Comparison of ENCODE assay signal across 11 cellular contexts in the genomic region with DNA sequence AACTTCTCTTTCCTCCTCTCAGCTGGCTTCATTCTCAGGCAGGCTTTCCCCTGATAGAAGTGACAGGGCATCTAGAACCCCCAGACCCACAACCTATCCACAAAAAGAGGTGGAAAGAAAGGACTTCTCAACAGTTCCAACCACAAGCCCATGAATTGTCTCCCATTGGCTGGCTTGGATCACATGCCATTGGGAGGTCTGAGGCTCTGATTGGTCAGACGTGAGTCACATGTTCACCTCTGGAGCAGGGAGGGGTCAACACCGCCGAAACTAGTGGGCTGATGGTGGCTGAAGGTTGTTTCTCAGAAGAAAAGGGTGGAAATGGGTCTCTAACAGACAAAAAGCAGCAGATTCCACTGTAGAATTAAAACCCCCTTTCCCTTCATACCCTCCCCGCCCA. TPM values are rescaled to one million over a fixed set of nuclear protein-coding genes. Genes with fewer than 3 reads are reported as not detected.
DNase-seq lines count a peak whose midpoint lies in the region; ATAC-seq, FAIRE-seq and TF ChIP-seq lines count a peak whose summit lies in the region.
"Had no signal": no experiment of that assay in that cellular context is flagged by ENCODE, and none has a peak within 500 bp of the region (broad histone marks: within the 10 kb centered on the region; RNA-seq: fewer than 3 reads in every experiment).

No MANE protein-coding gene starts in this region.

- peak overlapping the region; percentile 72 for H3K4me2 ChIP-seq in GM23248 (ENCODE audit: unreplicated experiment)
- no peak overlapping the region for H3K4me2 ChIP-seq in trophoblast cell (ENCODE audit: low read length)

- peak overlapping the region; percentile 68 for H2BK5ac ChIP-seq in trophoblast cell (ENCODE audit: low read depth, low read length, poor library complexity)

- H3K36me3 ChIP-seq in GM23248 (ENCODE audit: low read depth) (no peaks in the 10 kb centered on the region), colonic mucosa (no peaks in the 10 kb centered on the region), trophoblast cell (ENCODE audit: control insufficient read depth in 1 of 2, insufficient read depth in 2 of 2, low read length in 2 of 2) (peaks cover 0 to 3% of the 10 kb centered on the region in 2 experiments)

- H3K18ac ChIP-seq in trophoblast cell (ENCODE audit: low read length) = peak overlapping the region; percentile 72

- WGBS in GM23248 (ENCODE audit: low coverage in 1 of 2, low lambda C conversion rate in 2 of 2, missing lambda C conversion rate in 2 of 2), 2 experiments = 97 to 98% methylated on average over 4 of the region's 4 CpGs
- no CpG with 5 or more reads among the region's 4 CpGs for whole genome bisulfite sequencing in trophoblast cell (ENCODE audit: extremely low coverage, insufficient coverage, insufficient read length)

- H3K79me2 ChIP-seq in GM23248 (ENCODE audit: insufficient read depth) (no peaks in the 10 kb centered on the region), trophoblast cell (ENCODE audit: control insufficient read depth, insufficient read depth, low read length, poor library complexity) (peaks cover 3% of the 10 kb centered on the region)

- DNase-seq in GM23248 (peak; percentile 55), NCI-H226 (peak; percentile 62), colonic mucosa (no peak), trophoblast cell (peak; percentile 16 to 51), urothelium cell line (ENCODE audit: low spot score) (no peak)
- no peak for DNase-seq in stimulated activated CD4-positive, alpha-beta T cell treated with anti-CD3 and anti-CD28 coated beads, Interleukin-12 subunit alpha, Interleukin-12 subunit beta, amount 100 ng/mL, for 4 hours
- DNase-seq: anterior cingulate cortex; DND-41; stimulated activated naive CD8-positive, alpha-beta T cell treated with anti-CD3 and anti-CD28 coated beads, Interleukin-15, Interleukin-2, amounts not matched to agents 100 U/mL and 50 U/mL, for 24 hours had no signal

- peak overlapping the region; percentile 65 for H3K9ac ChIP-seq in GM23248
- H3K9ac ChIP-seq in colonic mucosa (ENCODE audit: low read depth in 2 of 2, low read length in 2 of 2) = no peak overlapping the region
- H3K9ac ChIP-seq in trophoblast cell (ENCODE audit: low read length) = no peak overlapping the region

- H3K4ac ChIP-seq in trophoblast cell (ENCODE audit: low read depth, low read length) = peak overlapping the region; percentile 10

- H3K27me3 ChIP-seq in GM23248 (replicated peaks; ENCODE audit: insufficient read depth) = no peaks in the 10 kb centered on the region
- H3K27me3 ChIP-seq in colonic mucosa = no peaks in the 10 kb centered on the region
- H3K27me3 ChIP-seq in trophoblast cell (ENCODE audit: insufficient read depth, low read length) = no peaks in the 10 kb centered on the region

- H2BK120ac ChIP-seq in trophoblast cell (ENCODE audit: insufficient read depth, low read length, poor library complexity) = peak overlapping the region; percentile 78

- in situ Hi-C loops in GM23248 (cut with MboI) = loop anchor here (25.0 kb wide), 3 partner anchors 563 to 1638 kb away; a partner anchor contains a TSS

- H4K12ac ChIP-seq in trophoblast cell (ENCODE audit: low read depth, low read length) = peak overlapping the region; percentile 40

- intact Hi-C loops in colonic mucosa (cut with DNase I) = no loop called here

- no peak overlapping the region for H3K23ac ChIP-seq in trophoblast cell (ENCODE audit: low read length)

- ATAC-seq in esophagus mucosa (no peak), HG03025 (IDR thresholded peaks at IDR 0.05; ENCODE audit: low FRiP score, unreplicated experiment) (no peak)
- ATAC-seq: stimulated activated naive CD8-positive, alpha-beta T cell treated with anti-CD3 and anti-CD28 coated beads, Interleukin-15, Interleukin-2, amounts not matched to agents 100 U/mL and 50 U/mL, for 24 hours had no signal

- H2AK5ac ChIP-seq in trophoblast cell (ENCODE audit: low read length) = peak overlapping the region; percentile 79

- TF ChIP-seq CTCF in colonic mucosa (IDR thresholded peaks at IDR 0.05) = no peak

- H3K9me3 ChIP-seq in GM23248 (ENCODE audit: low read depth) = no peaks in the 10 kb centered on the region
- no peaks in the 10 kb centered on the region for H3K9me3 ChIP-seq in colonic mucosa
- H3K9me3 ChIP-seq in trophoblast cell (ENCODE audit: insufficient read depth, low read depth, low read length) = peaks cover 2% of the 10 kb centered on the region

- H3K4me1 ChIP-seq in GM23248 (ENCODE audit: insufficient read depth) = peaks cover 65% of the 10 kb centered on the region
- H3K4me1 ChIP-seq in colonic mucosa = no peaks in the 10 kb centered on the region
- peaks cover 7 to 8% of the 10 kb centered on the region in 2 experiments for H3K4me1 ChIP-seq in trophoblast cell (ENCODE audit: control insufficient read depth in 1 of 2, insufficient read depth in 2 of 2, low read length in 2 of 2)

- no peaks in the 10 kb centered on the region for H3K9me2 ChIP-seq in GM23248 (ENCODE audit: insufficient read depth)

- no peak for FAIRE-seq in urothelium cell line (lab: Jason Lieb, UNC)

- H4K91ac ChIP-seq in trophoblast cell (ENCODE audit: low read depth, low read length) = peak overlapping the region; percentile 86

- peak overlapping the region; percentile 96 for H2BK12ac ChIP-seq in trophoblast cell (ENCODE audit: low read length)

- no peak overlapping the region for H2AFZ ChIP-seq in GM23248
- no peak overlapping the region for H2AFZ ChIP-seq in trophoblast cell (ENCODE audit: insufficient read depth, low read length, poor library complexity)

- H3K79me1 ChIP-seq in trophoblast cell (ENCODE audit: low read length) = peaks cover 8% of the 10 kb centered on the region

- no peaks in the 10 kb centered on the region for H4K20me1 ChIP-seq in GM23248 (ENCODE audit: insufficient read depth)

- peaks cover 66% of the 10 kb centered on the region for H3F3A ChIP-seq in GM23248 (ENCODE audit: insufficient read depth)

- H4K8ac ChIP-seq in trophoblast cell (ENCODE audit: low read depth, low read length) = peak overlapping the region; percentile 5

- H3K14ac ChIP-seq in trophoblast cell (ENCODE audit: low read length) = peak overlapping the region; percentile 76

- H3K27ac ChIP-seq in GM23248 = peak overlapping the region; percentile 94
- H3K27ac ChIP-seq in colonic mucosa = peak overlapping the region; percentile 47
- peak overlapping the region; percentile 77 for H3K27ac ChIP-seq in trophoblast cell (ENCODE audit: low read depth, low read length)

- H3K4me3 ChIP-seq in GM23248 (no peak overlapping the region), colonic mucosa (no peak overlapping the region), trophoblast cell (ENCODE audit: low read depth, low read length) (no peak overlapping the region)

RNA-seq across cellular contexts. Expression of a gene that starts 47.3 kb away (rescaled TPM):
- total RNA-seq in GM23248 (2014; rRNA removed; shearing (Covaris generic)) = 86.8 and 111 TPM in 2 replicates
- 99.2 and 105 TPM in 2 replicates for polyA plus RNA-seq in GM23248 (2016; fragmentation: Nextera tagmentation; extraction: Ambion mirVana)
- total RNA-seq in colonic mucosa (10 to 100 TPM in 1 of 2 donors, 1 to 10 TPM in 1; 4.0 to 10.0 TPM), esophagus mucosa (3.0 TPM)
- polyA plus RNA-seq in trophoblast cell (2013) = 22.7 and 24.7 TPM in 2 replicates

Comparison
In these comparisons a context has a peak if more than half of its experiments do, and no peak if none do; other contexts are left out.
1. DNase-seq: peak in GM23248 (single experiment), NCI-H226 (single experiment) and trophoblast cell (2 of 2); none in colonic mucosa (single experiment), stimulated activated CD4-positive, alpha-beta T cell treated with anti-CD3 and anti-CD28 coated beads, Interleukin-12 subunit alpha, Interleukin-12 subunit beta, amount 100 ng/mL, for 4 hours (single experiment) and urothelium cell line (single experiment).
2. Peak in every context shown above with its lines, with median percentiles within 50 percentile points of each other: H3K27ac ChIP-seq.